Comparison of ENCODE assay signal across 15 cellular contexts in genomic region chr20:36786246-36786645, GRCh38. TPM values are rescaled to one million over a fixed set of nuclear protein-coding genes. Genes with fewer than 3 reads are reported as not detected.
DNase-seq lines count a peak whose midpoint lies in the region; ATAC-seq, FAIRE-seq and TF ChIP-seq lines count a peak whose summit lies in the region.
"Had no signal": no experiment of that assay in that cellular context is flagged by ENCODE, and none has a peak within 500 bp of the region (broad histone marks: within the 10 kb centered on the region; RNA-seq: fewer than 3 reads in every experiment).

No MANE protein-coding gene starts in this region.

- H3K18ac ChIP-seq in trophoblast cell (ENCODE audit: low read length): no peak overlapping the region

- no peaks in the 10 kb centered on the region for H3K27me3 ChIP-seq in trophoblast cell (ENCODE audit: insufficient read depth, low read length)
- H3K27me3 ChIP-seq in effector memory CD4-positive, alpha-beta T cell (replicated peaks; ENCODE audit: control insufficient read depth, insufficient read depth, low read length, poor library complexity, severe bottlenecking): no peaks in the 10 kb centered on the region

- H3K9ac ChIP-seq in kidney (ENCODE audit: low read length in 2 of 2) (no peak overlapping the region), trophoblast cell (ENCODE audit: low read length) (no peak overlapping the region)

- no peak for ATAC-seq in GM18868 (IDR thresholded peaks at IDR 0.05; ENCODE audit: unreplicated experiment)
- ATAC-seq in HG02642 (IDR thresholded peaks at IDR 0.05; ENCODE audit: poor library complexity, unreplicated experiment): no peak

- no peak overlapping the region for H2BK12ac ChIP-seq in trophoblast cell (ENCODE audit: low read length)

- H3K4me2 ChIP-seq in trophoblast cell (ENCODE audit: low read length): no peak overlapping the region

- H2BK120ac ChIP-seq in trophoblast cell (ENCODE audit: insufficient read depth, low read length, poor library complexity): no peak overlapping the region

- no peak overlapping the region for H2AK5ac ChIP-seq in trophoblast cell (ENCODE audit: low read length)

- H3K4me1 ChIP-seq in kidney (ENCODE audit: control insufficient read depth in 1 of 2, insufficient read depth in 1 of 2, low read depth in 1 of 2, low read length in 2 of 2): no peaks in the 10 kb centered on the region
- no peaks in the 10 kb centered on the region for H3K4me1 ChIP-seq in trophoblast cell (ENCODE audit: control insufficient read depth in 1 of 2, insufficient read depth in 2 of 2, low read length in 2 of 2)
- no peaks in the 10 kb centered on the region for H3K4me1 ChIP-seq in effector memory CD4-positive, alpha-beta T cell (ENCODE audit: control insufficient read depth, insufficient read depth, low read length, poor library complexity, severe bottlenecking)

- POLR2A ChIA-PET in RWPE1 (lab: Yijun Ruan, JAX; ENCODE audit: low non-redundant PET): no interaction called here

- TF ChIP-seq CTCF in RWPE1 (conservative IDR thresholded peaks at IDR 0.05; ENCODE audit: low read depth): no peak
- TF ChIP-seq CTCF in kidney (IDR thresholded peaks at IDR 0.05; ENCODE audit: borderline replicate concordance, extremely low read depth, insufficient read depth): no peak

- FAIRE-seq in kidney (lab: Jason Lieb, UNC): no peak
- FAIRE-seq: A204.1, GM12892, H54 had no signal

- no peaks in the 10 kb centered on the region for H3K79me2 ChIP-seq in trophoblast cell (ENCODE audit: control insufficient read depth, insufficient read depth, low read length, poor library complexity)

- H3K4me3 ChIP-seq in kidney (ENCODE audit: low read length in 2 of 2): no peak overlapping the region
- H3K4me3 ChIP-seq in trophoblast cell (ENCODE audit: low read depth, low read length): peak overlapping the region; percentile 25
- no peak overlapping the region for H3K4me3 ChIP-seq in effector memory CD4-positive, alpha-beta T cell (ENCODE audit: insufficient read depth, low read depth, low read length, poor library complexity, severe bottlenecking)

- H3K4ac ChIP-seq in trophoblast cell (ENCODE audit: low read depth, low read length): no peak overlapping the region

- intact Hi-C loops in kidney (cut with DNase I): no loop called here

- no peak overlapping the region for H4K91ac ChIP-seq in trophoblast cell (ENCODE audit: low read depth, low read length)

- H2BK5ac ChIP-seq in trophoblast cell (ENCODE audit: low read depth, low read length, poor library complexity): no peak overlapping the region

- no peak overlapping the region for H2AFZ ChIP-seq in trophoblast cell (ENCODE audit: insufficient read depth, low read length, poor library complexity)

- H3K14ac ChIP-seq in trophoblast cell (ENCODE audit: low read length): no peak overlapping the region

- no peak overlapping the region for H4K8ac ChIP-seq in trophoblast cell (ENCODE audit: low read depth, low read length)

- H3K79me1 ChIP-seq in trophoblast cell (ENCODE audit: low read length): no peaks in the 10 kb centered on the region

- CTCF ChIA-PET in RWPE1 (lab: Yijun Ruan, JAX): interaction anchor here (0.6 to 1.6 kb wide), 4 partner anchors 11 to 120 kb away, joined by 3 to 6 read pairs (median 4); no protein-coding TSS in a partner anchor

- H3K23ac ChIP-seq in trophoblast cell (ENCODE audit: low read length): no peak overlapping the region

- H4K12ac ChIP-seq in trophoblast cell (ENCODE audit: low read depth, low read length): no peak overlapping the region

- no peaks in the 10 kb centered on the region for H3K9me3 ChIP-seq in kidney (ENCODE audit: control insufficient read depth in 1 of 2, low read length in 2 of 2)
- H3K9me3 ChIP-seq in trophoblast cell (ENCODE audit: insufficient read depth, low read depth, low read length): peaks cover 1% of the 10 kb centered on the region
- H3K9me3 ChIP-seq in effector memory CD4-positive, alpha-beta T cell (ENCODE audit: control insufficient read depth, low read length): no peaks in the 10 kb centered on the region

- no peak for DNase-seq in RWPE1 (ENCODE audit: low spot score)
- DNase-seq in kidney: peak; percentile 55
- DNase-seq in trophoblast cell: no peak
- no peak for DNase-seq in DMS53 treated with DMSO at 0.1 percent for 48 hours (lab: John Stamatoyannopoulos, UW; ENCODE audit: unreplicated experiment)
- DNase-seq in effector memory CD4-positive, alpha-beta T cell: no peak
- DNase-seq: C1 segment of cervical spinal cord; CD4-positive, alpha-beta memory T cell; DMS79 treated with DMSO at 0.1 percent for 48 hours; EL; GDM1 had no signal

- WGBS in trophoblast cell (ENCODE audit: extremely low coverage, insufficient coverage, insufficient read length): no CpG with 5 or more reads among the region's 13 CpGs

- H3K27ac ChIP-seq in RWPE1 (peak overlapping the region; percentile 28), kidney (ENCODE audit: low read depth in 2 of 2, low read length in 2 of 2) (no peak overlapping the region), trophoblast cell (ENCODE audit: low read depth, low read length) (no peak overlapping the region)
- no peak overlapping the region for H3K27ac ChIP-seq in effector memory CD4-positive, alpha-beta T cell (ENCODE audit: insufficient read depth, low read length, poor library complexity, severe bottlenecking)

- H3K36me3 ChIP-seq in kidney (ENCODE audit: control insufficient read depth in 1 of 2, insufficient read depth in 2 of 2, low read length in 2 of 2) (peaks cover 4 to 8% of the 10 kb centered on the region in 2 donors), trophoblast cell (ENCODE audit: control insufficient read depth in 1 of 2, insufficient read depth in 2 of 2, low read length in 2 of 2) (peaks cover 30 to 33% of the 10 kb centered on the region in 2 experiments)
- no peaks in the 10 kb centered on the region for H3K36me3 ChIP-seq in effector memory CD4-positive, alpha-beta T cell (ENCODE audit: control insufficient read depth, insufficient read depth, low read length)

RNA-seq across cellular contexts. Expression of gene DSN1, which starts 12.7 kb away (rescaled TPM):
- 8.3 TPM for total RNA-seq in kidney
- 6.0 TPM for polyA plus RNA-seq in kidney (ENCODE audit: insufficient read depth, low read depth, low replicate concordance)
- 17.6 and 18.6 TPM in 2 replicates for polyA plus RNA-seq in trophoblast cell (2013)

RNA-seq across cellular contexts. Expression of gene NDRG3, which starts 40.4 kb away (rescaled TPM):
- total RNA-seq in kidney: 25.3 TPM
- polyA plus RNA-seq in kidney (ENCODE audit: insufficient read depth, low read depth, low replicate concordance): 26.4 TPM
- polyA plus RNA-seq in trophoblast cell (2013): 13.4 and 13.7 TPM in 2 replicates
